In genomic region chr4:8168832-8169598, GRCh38 we compare ENCODE assay signal across 33 cellular contexts.
"Had no signal": no experiment of that assay in that cellular context is flagged by ENCODE, and none has a peak within 500 bp of the region (broad histone marks: within the 10 kb centered on the region; RNA-seq: fewer than 3 reads in every experiment).

No MANE protein-coding gene starts in this region.

- H3K27ac Mint-ChIP-seq: activated CD4-positive, alpha-beta T cell treated with anti-CD3 and anti-CD28 coated beads, Interleukin-2, amount 10 ng/mL, durations not matched to agents 24 days and 14 days; activated CD8-positive, alpha-beta T cell treated with anti-CD3 and anti-CD28 coated beads for 36 hours; activated naive CD4-positive, alpha-beta T cell treated with anti-CD3 and anti-CD28 coated beads, Interleukin-2, amount 50 U/mL, for 24 hours; activated naive CD8-positive, alpha-beta T cell treated with anti-CD3 and anti-CD28 coated beads, Interleukin-2, amount 10 ng/mL, durations not matched to agents 7 days and 5 days; activated T-cell treated with anti-CD3 and anti-CD28 coated beads, Interleukin-2, amount 50 U/mL, for 72 hours; activated T-helper 17 cell treated with anti-CD3 and anti-CD28 coated beads, Interleukin-2, amount 50 U/mL, for 72 hours; T-helper 1 cell treated with Interleukin-12 subunit alpha and Interleukin-12 subunit beta and Interleukin-4 antibody, amounts not matched to agents 30 μg/mL and 1 μg/mL, for 36 hours; T-helper 2 cell treated with Interferon-gamma antibody and Interleukin-4, amounts not matched to agents 5 μg/mL and 100 μg/mL, for 36 hours had no signal

- H3K27me3 ChIP-seq: ascending aorta, cardiac muscle cell, Peyer's patch had no signal

- H3K36me3 ChIP-seq: ascending aorta, cardiac muscle cell, Peyer's patch, SJSA1 had no signal

- H3K27me3 Mint-ChIP-seq: activated naive CD8-positive, alpha-beta T cell treated with anti-CD3 and anti-CD28 coated beads, Interleukin-2, amount 10 ng/mL, durations not matched to agents 7 days and 5 days had no signal

- ATAC-seq: activated CD8-positive, alpha-beta T cell treated with anti-CD3 and anti-CD28 coated beads for 36 hours; activated T-cell treated with anti-CD3 and anti-CD28 coated beads, Interleukin-2, amount 50 U/mL, for 72 hours; activated T-helper 17 cell treated with anti-CD3 and anti-CD28 coated beads, Interleukin-2, amount 50 U/mL, for 72 hours; PC-3 had no signal

- H3K4me1 Mint-ChIP-seq: activated CD4-positive, alpha-beta T cell treated with anti-CD3 and anti-CD28 coated beads, Interleukin-2, amount 10 ng/mL, durations not matched to agents 24 days and 14 days; activated naive CD4-positive, alpha-beta T cell treated with anti-CD3 and anti-CD28 coated beads, Interleukin-2, amount 50 U/mL, for 24 hours; activated naive CD8-positive, alpha-beta T cell treated with anti-CD3 and anti-CD28 coated beads, Interleukin-2, amount 10 ng/mL, durations not matched to agents 7 days and 5 days had no signal

- H3K36me3 Mint-ChIP-seq: activated naive CD4-positive, alpha-beta T cell treated with anti-CD3 and anti-CD28 coated beads, Interleukin-2, amount 50 U/mL, for 24 hours; activated naive CD8-positive, alpha-beta T cell treated with anti-CD3 and anti-CD28 coated beads, Interleukin-2, amount 10 ng/mL, durations not matched to agents 7 days and 5 days had no signal

- H3K27ac ChIP-seq: ascending aorta, cardiac muscle cell, SJSA1 had no signal

- H3K4me1 ChIP-seq: ascending aorta, Peyer's patch, SJSA1 had no signal

- H3K9me3 ChIP-seq: ascending aorta, SK-N-SH had no signal

- H3K4me3 Mint-ChIP-seq: activated CD4-positive, alpha-beta T cell treated with anti-CD3 and anti-CD28 coated beads, Interleukin-2, amount 10 ng/mL, durations not matched to agents 24 days and 14 days; activated CD8-positive, alpha-beta T cell treated with anti-CD3 and anti-CD28 coated beads for 36 hours; activated naive CD4-positive, alpha-beta T cell treated with anti-CD3 and anti-CD28 coated beads, Interleukin-2, amount 50 U/mL, for 24 hours; activated naive CD8-positive, alpha-beta T cell treated with anti-CD3 and anti-CD28 coated beads, Interleukin-2, amount 10 ng/mL, durations not matched to agents 7 days and 5 days; activated T-cell treated with anti-CD3 and anti-CD28 coated beads, Interleukin-2, amount 50 U/mL, for 72 hours; activated T-helper 17 cell treated with anti-CD3 and anti-CD28 coated beads, Interleukin-2, amount 50 U/mL, for 72 hours; T-helper 1 cell treated with Interleukin-12 subunit alpha and Interleukin-12 subunit beta and Interleukin-4 antibody, amounts not matched to agents 30 μg/mL and 1 μg/mL, for 36 hours; T-helper 2 cell treated with Interferon-gamma antibody and Interleukin-4, amounts not matched to agents 5 μg/mL and 100 μg/mL, for 36 hours had no signal

- H3K4me3 ChIP-seq: ascending aorta, cardiac muscle cell, Peyer's patch, SJSA1 had no signal

- DNase-seq: activated CD4-positive, alpha-beta T cell treated with anti-CD3 and anti-CD28 coated beads, Interleukin-2, amount 10 ng/mL, durations not matched to agents 24 days and 14 days; activated CD4-positive, alpha-beta T cell treated with anti-CD3 and anti-CD28 coated beads, Interleukin-2, amount 50 U/mL, for 4 hours; activated CD8-positive, alpha-beta T cell treated with anti-CD3 and anti-CD28 coated beads for 36 hours; activated gamma-delta T cell; activated naive CD4-positive, alpha-beta T cell treated with Interleukin-2 at 50 U/mL for 16 hours; activated naive CD8-positive, alpha-beta T cell treated with anti-CD3 and anti-CD28 coated beads, Interleukin-2, amount 10 ng/mL, durations not matched to agents 7 days and 5 days; activated T-cell treated with anti-CD3 and anti-CD28 coated beads, Interleukin-2, amount 50 U/mL, for 1 hour; activated T-cell treated with anti-CD3 and anti-CD28 coated beads, Interleukin-2, amount 50 U/mL, for 72 hours; amygdala; Karpas-422; NCI-H1048; NCI-H1105 treated with DMSO at 0.1 percent for 48 hours; NCI-H1436; NCI-H1694; NCI-H1930; NCI-H2081 treated with DMSO at 0.1 percent for 48 hours; NCI-H2171; NCI-H510A; NCI-H526; NCI-H748 treated with DMSO at 0.1 percent for 48 hours; NK-92 treated with Interleukin-12 subunit alpha and Interleukin-12 subunit beta, amount 100 ng/mL, for 24 hours; PC-3; Peyer's patch; RPMI8226; SHP77 treated with DMSO at 0.1 percent for 48 hours; SK-N-SH had no signal
